9 cellular contexts compared by ENCODE assay signal in the genomic region with DNA sequence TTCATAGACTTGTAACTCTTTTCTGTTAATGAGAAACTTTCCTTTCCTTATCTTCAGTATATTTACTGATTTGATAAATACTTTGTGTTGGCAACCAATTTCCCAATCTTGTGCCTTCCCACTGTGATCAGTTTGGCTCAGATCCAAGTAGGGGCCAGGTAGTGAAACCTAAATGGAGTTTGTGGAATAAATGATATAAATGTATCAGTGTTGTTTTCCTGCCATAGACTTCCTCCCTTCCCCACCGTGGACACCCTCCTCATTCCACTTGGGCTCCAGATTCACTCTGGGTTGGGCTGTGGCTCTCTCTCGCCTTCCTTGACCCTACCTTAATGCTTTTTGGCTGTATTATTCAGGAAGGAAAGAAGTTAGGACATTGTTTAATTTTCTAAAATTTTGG. TPM values are rescaled to one million over a fixed set of nuclear protein-coding genes. Genes with fewer than 3 reads are reported as not detected.
DNase-seq lines count a peak whose midpoint lies in the region; ATAC-seq and TF ChIP-seq lines count a peak whose summit lies in the region.
"Had no signal": no experiment of that assay in that cellular context is flagged by ENCODE, and none has a peak within 500 bp of the region (broad histone marks: within the 10 kb centered on the region; RNA-seq: fewer than 3 reads in every experiment).

No MANE protein-coding gene starts in this region.

- no peaks in the 10 kb centered on the region for H3K36me3 ChIP-seq in suprapubic skin

- no peak for DNase-seq in activated T-cell treated with anti-CD3 and anti-CD28 coated beads, Interleukin-2, amount 50 U/mL, for 72 hours
- DNase-seq in activated T-cell treated with anti-CD3 and anti-CD28 coated beads for 4 hours = no peak
- DNase-seq in activated CD4-positive, alpha-beta memory T cell treated with anti-CD3 and anti-CD28 coated beads for 36 hours = no peak
- no peak for DNase-seq in immature natural killer cell
- DNase-seq in suprapubic skin (ENCODE audit: low spot score in 2 of 2) = no peak
- DNase-seq in NCI-H187 treated with DMSO at 0.1 percent for 48 hours (lab: John Stamatoyannopoulos, UW) = no peak
- DNase-seq: COR-L47 had no signal

- intact Hi-C loops in activated CD4-positive, alpha-beta memory T cell treated with anti-CD3 and anti-CD28 coated beads for 36 hours (cut with micrococcal nuclease) = loop anchor here (10.0 kb wide), 1 partner anchor 536 kb away; a partner anchor contains a TSS

- ATAC-seq in activated T-cell treated with anti-CD3 and anti-CD28 coated beads, Interleukin-2, amount 50 U/mL, for 72 hours (replicated peaks in 1 of 2) = no peak
- ATAC-seq in GM21423 (IDR thresholded peaks at IDR 0.05; ENCODE audit: unreplicated experiment) (no peak), GM21723 (IDR thresholded peaks at IDR 0.05; ENCODE audit: unreplicated experiment) (no peak)

- TF ChIP-seq POLR2A in suprapubic skin (IDR thresholded peaks at IDR 0.05) = no peak

- POLR2A ChIA-PET in activated CD4-positive, alpha-beta memory T cell treated with anti-CD3 and anti-CD28 coated beads for 36 hours (lab: Charles Lee) = no interaction called here

- TF ChIP-seq EP300 in suprapubic skin (IDR thresholded peaks at IDR 0.05) = no peak

- TF ChIP-seq CTCF in suprapubic skin (IDR thresholded peaks at IDR 0.05) = no peak

- peak overlapping the region; percentile 94 to 97 for H3K4me3 Mint-ChIP-seq in activated T-cell treated with anti-CD3 and anti-CD28 coated beads, Interleukin-2, amount 50 U/mL, for 72 hours
- peak overlapping the region; percentile 100 for H3K4me3 Mint-ChIP-seq in activated CD4-positive, alpha-beta memory T cell treated with anti-CD3 and anti-CD28 coated beads for 36 hours
- H3K4me3 Mint-ChIP-seq in immature natural killer cell = peak overlapping the region; percentile 98 to 100 (median 100)

- H3K4me1 ChIP-seq in suprapubic skin = peaks cover 42% of the 10 kb centered on the region

- H3K27ac Mint-ChIP-seq in activated T-cell treated with anti-CD3 and anti-CD28 coated beads, Interleukin-2, amount 50 U/mL, for 72 hours = no peak overlapping the region
- no peak overlapping the region for H3K27ac Mint-ChIP-seq in activated CD4-positive, alpha-beta memory T cell treated with anti-CD3 and anti-CD28 coated beads for 36 hours
- peak overlapping the region in 4 of 6 donors; percentile 54 to 99 (median 94) for H3K27ac Mint-ChIP-seq in immature natural killer cell

- CTCF ChIA-PET in activated CD4-positive, alpha-beta memory T cell treated with anti-CD3 and anti-CD28 coated beads for 36 hours (lab: Charles Lee) = no interaction called here

- no peaks in the 10 kb centered on the region for H3K9me3 Mint-ChIP-seq in activated T-cell treated with anti-CD3 and anti-CD28 coated beads, Interleukin-2, amount 50 U/mL, for 72 hours
- H3K9me3 Mint-ChIP-seq in activated CD4-positive, alpha-beta memory T cell treated with anti-CD3 and anti-CD28 coated beads for 36 hours = no peaks in the 10 kb centered on the region
- H3K9me3 Mint-ChIP-seq in immature natural killer cell = no peaks in the 10 kb centered on the region

- H3K4me1 Mint-ChIP-seq in activated T-cell treated with anti-CD3 and anti-CD28 coated beads, Interleukin-2, amount 50 U/mL, for 72 hours (ENCODE audit: low read depth) = peaks cover 42% of the 10 kb centered on the region
- peaks cover 29% of the 10 kb centered on the region for H3K4me1 Mint-ChIP-seq in activated CD4-positive, alpha-beta memory T cell treated with anti-CD3 and anti-CD28 coated beads for 36 hours (ENCODE audit: low read depth)
- H3K4me1 Mint-ChIP-seq in immature natural killer cell = peaks cover 40 to 51% of the 10 kb centered on the region in 2 donors

- H3K27me3 Mint-ChIP-seq in activated T-cell treated with anti-CD3 and anti-CD28 coated beads, Interleukin-2, amount 50 U/mL, for 72 hours (ENCODE audit: low read depth) = peaks cover 9% of the 10 kb centered on the region
- peaks cover 4% of the 10 kb centered on the region for H3K27me3 Mint-ChIP-seq in activated CD4-positive, alpha-beta memory T cell treated with anti-CD3 and anti-CD28 coated beads for 36 hours
- H3K27me3 Mint-ChIP-seq in immature natural killer cell (ENCODE audit: low read depth in 3 of 3) = peaks cover 3 to 7% (median 5%) of the 10 kb centered on the region in 3 donors

- H3K36me3 Mint-ChIP-seq in activated T-cell treated with anti-CD3 and anti-CD28 coated beads, Interleukin-2, amount 50 U/mL, for 72 hours (ENCODE audit: insufficient read depth in 2 of 2) = peaks cover 2 to 4% of the 10 kb centered on the region in 2 donors
- H3K36me3 Mint-ChIP-seq in activated CD4-positive, alpha-beta memory T cell treated with anti-CD3 and anti-CD28 coated beads for 36 hours = peaks cover 1% of the 10 kb centered on the region
- peaks cover 0 to 3% (median 0%) of the 10 kb centered on the region in 3 donors for H3K36me3 Mint-ChIP-seq in immature natural killer cell

- peaks cover 4% of the 10 kb centered on the region for H3K27me3 ChIP-seq in suprapubic skin

- H3K9me3 ChIP-seq in suprapubic skin = no peaks in the 10 kb centered on the region

- 74% methylated on average over 2 of the region's 2 CpGs for WGBS in suprapubic skin

- peak overlapping the region; percentile 58 for H3K4me3 ChIP-seq in suprapubic skin

- H3K27ac ChIP-seq in suprapubic skin = no peak overlapping the region

RNA-seq across cellular contexts. Expression of a gene that starts 1.3 kb away (rescaled TPM):
- 1 to 10 TPM; 3.3 to 5.2 TPM for total RNA-seq in activated T-cell treated with anti-CD3 and anti-CD28 coated beads, Interleukin-2, amount 50 U/mL, for 72 hours
- total RNA-seq in activated CD4-positive, alpha-beta memory T cell treated with anti-CD3 and anti-CD28 coated beads for 36 hours = 1 to 10 TPM; 2.2 to 2.7 TPM
- 1 to 10 TPM; 1.0 to 4.7 (median 2.0) TPM for polyA plus RNA-seq in immature natural killer cell
- total RNA-seq in suprapubic skin = 1 to 10 TPM; 3.1 to 6.0 (median 4.5) TPM

RNA-seq across cellular contexts. Expression of a gene that starts 15.1 kb away (rescaled TPM):
- total RNA-seq in activated T-cell treated with anti-CD3 and anti-CD28 coated beads, Interleukin-2, amount 50 U/mL, for 72 hours = 1 to 10 TPM; 1.5 to 2.1 TPM
- 1 to 10 TPM in 1 of 2 experiments, under 1 TPM in 1; 0.77 to 1.6 TPM for total RNA-seq in activated CD4-positive, alpha-beta memory T cell treated with anti-CD3 and anti-CD28 coated beads for 36 hours
- 1 to 10 TPM in 2 of 3 donors, not detected in 1; 1.5 to 2.3 TPM for polyA plus RNA-seq in immature natural killer cell
- total RNA-seq in suprapubic skin = 10 to 100 TPM in 3 of 4 donors, 1 to 10 TPM in 1; 2.8 to 11.3 (median 10.7) TPM

RNA-seq across cellular contexts. Expression of a gene that starts 48.5 kb away (rescaled TPM):
- total RNA-seq in activated T-cell treated with anti-CD3 and anti-CD28 coated beads, Interleukin-2, amount 50 U/mL, for 72 hours = 1 to 10 TPM; 5.6 to 6.4 TPM
- total RNA-seq in activated CD4-positive, alpha-beta memory T cell treated with anti-CD3 and anti-CD28 coated beads for 36 hours = 1 to 10 TPM; 4.1 to 4.4 TPM
- 1 to 10 TPM; 1.6 to 3.4 (median 1.9) TPM for polyA plus RNA-seq in immature natural killer cell
- 1 to 10 TPM; 1.2 to 3.2 (median 2.3) TPM for total RNA-seq in suprapubic skin

Comparison
In these comparisons a context has a peak if more than half of its experiments do, and no peak if none do; other contexts are left out.
1. H3K27ac Mint-ChIP-seq: peak in immature natural killer cell (4 of 6); none in activated T-cell treated with anti-CD3 and anti-CD28 coated beads, Interleukin-2, amount 50 U/mL, for 72 hours (single experiment) and activated CD4-positive, alpha-beta memory T cell treated with anti-CD3 and anti-CD28 coated beads for 36 hours (single experiment).
2. Peak in every context shown above with its lines, with median percentiles within 50 percentile points of each other: H3K4me3 Mint-ChIP-seq.